8 cellular contexts compared by ENCODE assay signal in the genomic region with DNA sequence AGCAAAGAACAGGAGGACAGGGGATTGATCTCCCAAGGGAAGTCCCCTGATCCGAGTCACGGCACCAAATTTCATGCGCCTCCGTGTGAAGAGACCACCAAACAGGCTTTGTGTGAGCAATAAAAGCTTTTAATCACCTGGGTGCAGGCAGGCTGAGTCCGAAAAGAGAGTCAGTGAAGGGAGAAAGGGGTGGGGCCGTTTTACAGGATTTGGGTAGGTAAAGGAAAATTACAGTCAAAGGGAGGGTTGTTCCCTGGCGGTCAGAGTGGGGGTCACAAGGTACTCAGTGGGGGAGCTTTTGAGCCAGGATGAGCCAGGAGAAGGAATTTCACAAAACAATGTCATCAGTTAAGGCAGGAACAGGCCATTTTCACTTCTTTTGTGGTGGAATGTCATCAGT.
A peak's percentile ranks its signal among the peaks of the same experiment; 100 is the strongest.
DNase-seq lines count a peak whose midpoint lies in the region; TF ChIP-seq lines count a peak whose summit lies in the region.
"Not testable (repeated sequence)": the region's sequence is repeated elsewhere in the genome, so short reads cannot be mapped to it uniquely, and the experiment has no call there.

No MANE protein-coding gene starts in this region.

- not testable (repeated sequence) for H2AK5ac ChIP-seq in mesenchymal stem cell (ENCODE audit: low read length, severe bottlenecking)

- not testable (repeated sequence) for H4K91ac ChIP-seq in mesenchymal stem cell (ENCODE audit: low read length)

- not testable (repeated sequence) for H2BK120ac ChIP-seq in mesenchymal stem cell (ENCODE audit: low read depth, low read length)

- H3K4me3 Mint-ChIP-seq in brain: peak overlapping the region in 3 of 5 experiments; percentile 42 to 67 (median 57)
- peak overlapping the region; percentile 75 for H3K4me3 Mint-ChIP-seq in glutamatergic neuron (ENCODE audit: unreplicated experiment)
- H3K4me3 Mint-ChIP-seq in neural crest cell: peak overlapping the region; percentile 66
- peak overlapping the region; percentile 71 for H3K4me3 Mint-ChIP-seq in type B pancreatic cell

- H3K4me3 ChIP-seq in HUES64 (ENCODE audit: low read length): peak overlapping the region; percentile 97
- H3K4me3 ChIP-seq in iPS-11a (ENCODE audit: low read depth, low read length): peak overlapping the region; percentile 69
- H3K4me3 ChIP-seq in mesenchymal stem cell (ENCODE audit: insufficient read depth in 1 of 2, low read depth in 1 of 2, low read length in 2 of 2): not testable (repeated sequence)

- not testable (repeated sequence) for H2BK15ac ChIP-seq in mesenchymal stem cell (ENCODE audit: low read depth, poor library complexity, severe bottlenecking)

- not testable (repeated sequence) for H3K79me1 ChIP-seq in mesenchymal stem cell (replicated peaks; ENCODE audit: low read length, poor library complexity, severe bottlenecking)

- not testable (repeated sequence) for H3K4me1 Mint-ChIP-seq in brain; glutamatergic neuron (ENCODE audit: low read depth, unreplicated experiment); type B pancreatic cell (ENCODE audit: unreplicated experiment)
- peaks cover 12% of the 10 kb centered on the region for H3K4me1 Mint-ChIP-seq in neural crest cell

- not testable (repeated sequence) for H3K9me3 ChIP-seq in ES-I3 (ENCODE audit: control insufficient read depth, insufficient read depth, low read length); HUES64 (ENCODE audit: insufficient read depth, low read depth, low read length)
- H3K9me3 ChIP-seq in mesenchymal stem cell (ENCODE audit: control insufficient read depth, low read length): peaks cover 12% of the 10 kb centered on the region

- H3K27ac ChIP-seq in HUES64 (ENCODE audit: low read depth, low read length): peak overlapping the region; percentile 68; the same call in 1 of the 2 replicates
- not testable (repeated sequence) for H3K27ac ChIP-seq in mesenchymal stem cell (ENCODE audit: low read length, poor library complexity, severe bottlenecking)

- under 1% methylated on average over 7 of the region's 7 CpGs for WGBS in HUES64
- 20% methylated on average over 7 of the region's 7 CpGs for WGBS in mesenchymal stem cell

- H3K9ac ChIP-seq in ES-I3 (ENCODE audit: low read depth, low read length) (peak overlapping the region; percentile 98), HUES64 (ENCODE audit: low read depth, low read length) (peak overlapping the region; percentile 95)
- H3K9ac ChIP-seq in mesenchymal stem cell (ENCODE audit: low read length): not testable (repeated sequence)

- H3K23ac ChIP-seq in mesenchymal stem cell (ENCODE audit: low read length in 2 of 2): not testable (repeated sequence)

- H4K8ac ChIP-seq in mesenchymal stem cell (ENCODE audit: low read length): not testable (repeated sequence)

- H3K27me3 Mint-ChIP-seq in brain: not testable (repeated sequence)
- H3K27me3 Mint-ChIP-seq in glutamatergic neuron (ENCODE audit: unreplicated experiment) (peaks cover 15% of the 10 kb centered on the region), neural crest cell (ENCODE audit: low read depth) (peaks cover 44% of the 10 kb centered on the region), type B pancreatic cell (peaks cover 57% of the 10 kb centered on the region)

- H3K4me1 ChIP-seq in ES-I3 (ENCODE audit: insufficient read depth, low read length) (peaks cover 31% of the 10 kb centered on the region), HUES64 (ENCODE audit: insufficient read depth, low read length) (peaks cover 39% of the 10 kb centered on the region)
- H3K4me1 ChIP-seq in mesenchymal stem cell (ENCODE audit: control insufficient read depth, insufficient read depth, low read depth, low read length): not testable (repeated sequence)

- TF ChIP-seq CTCF in brain (conservative IDR thresholded peaks at IDR 0.05); glutamatergic neuron (IDR thresholded peaks at IDR 0.05; ENCODE audit: partially characterized antibody, unreplicated experiment); neural crest cell (conservative IDR thresholded peaks at IDR 0.05); type B pancreatic cell (conservative IDR thresholded peaks at IDR 0.05): not testable (repeated sequence)

- H2BK12ac ChIP-seq in mesenchymal stem cell (ENCODE audit: low read length in 2 of 2): not testable (repeated sequence)

- H3K36me3 Mint-ChIP-seq in brain; glutamatergic neuron (ENCODE audit: unreplicated experiment); neural crest cell (ENCODE audit: low read depth); type B pancreatic cell: not testable (repeated sequence)

- not testable (repeated sequence) for H3K14ac ChIP-seq in mesenchymal stem cell (ENCODE audit: low read length in 2 of 2)

- H3K18ac ChIP-seq in mesenchymal stem cell (ENCODE audit: low read depth in 1 of 2, low read length in 2 of 2): not testable (repeated sequence)

- not testable (repeated sequence) for H3K36me3 ChIP-seq in ES-I3 (ENCODE audit: insufficient read depth, low read length); mesenchymal stem cell (ENCODE audit: control insufficient read depth in 1 of 2, insufficient read depth in 2 of 2, low read depth in 1 of 2, low read length in 2 of 2)
- H3K36me3 ChIP-seq in HUES64 (ENCODE audit: insufficient read depth, low read length): peaks cover 11% of the 10 kb centered on the region

- not testable (repeated sequence) for H3K27me3 ChIP-seq in HUES64 (ENCODE audit: insufficient read depth, low read length); mesenchymal stem cell (ENCODE audit: control insufficient read depth in 1 of 2, insufficient read depth in 1 of 2, low read length in 2 of 2)

- H2AFZ ChIP-seq in mesenchymal stem cell (ENCODE audit: low read depth, low read length): not testable (repeated sequence)

- not testable (repeated sequence) for DNase-seq in glutamatergic neuron; mesenchymal stem cell; neural crest cell (ENCODE audit: low read depth, low spot score); type B pancreatic cell (ENCODE audit: extremely low spot score, unreplicated experiment)

- H3K9me3 Mint-ChIP-seq in brain: peaks cover 0 to 11% (median 0%) of the 10 kb centered on the region in 5 experiments
- not testable (repeated sequence) for H3K9me3 Mint-ChIP-seq in glutamatergic neuron (ENCODE audit: unreplicated experiment); neural crest cell; type B pancreatic cell

- H3K4ac ChIP-seq in mesenchymal stem cell (ENCODE audit: low read depth in 1 of 2, low read length in 2 of 2): not testable (repeated sequence)

- peak overlapping the region in 1 of 5 experiments; percentile 40 for H3K27ac Mint-ChIP-seq in brain
- not testable (repeated sequence) for H3K27ac Mint-ChIP-seq in glutamatergic neuron (ENCODE audit: unreplicated experiment); neural crest cell (ENCODE audit: unreplicated experiment); type B pancreatic cell

- peak overlapping the region; percentile 50 for H3K4me2 ChIP-seq in mesenchymal stem cell (ENCODE audit: low read length, poor library complexity, severe bottlenecking)

- H2BK5ac ChIP-seq in mesenchymal stem cell (ENCODE audit: low read depth, low read length, poor library complexity, severe bottlenecking): not testable (repeated sequence)
